ENCODE assay signal across 8 cellular contexts in genomic region chr19:47274071-47274890, GRCh38. TPM values are rescaled to one million over a fixed set of nuclear protein-coding genes. Genes with fewer than 3 reads are reported as not detected.
DNase-seq lines count a peak whose midpoint lies in the region; ATAC-seq and TF ChIP-seq lines count a peak whose summit lies in the region.

Gene INAFM1, plus strand, starts transcription at chr19:47274885. Its CDS starts 35 bp downstream, at chr19:47274920.

- POLR2A ChIA-PET in HEK293T (lab: Yijun Ruan, JAX), result interaction anchor here (0.7 to 3.5 kb wide), 4 partner anchors 18 to 75 kb away, joined by 3 to 44 read pairs (median 4); partner anchors contain the start of genes CCDC9 and DHX34

- peak within 1 kb of the TSS; percentile 91 for H3K9ac ChIP-seq in SK-N-MC (ENCODE audit: insufficient read length)

- DNase-seq in G401 (ENCODE audit: low spot score), result peak; percentile 95
- DNase-seq in HEK293T (ENCODE audit: extremely low spot score), result peak; percentile 92
- DNase-seq in NCI-H1092 (lab: John Stamatoyannopoulos, UW), result peak; percentile 76
- peak; percentile 57 for DNase-seq in SK-N-MC (ENCODE audit: low read depth, low spot score)
- DNase-seq in activated naive CD4-positive, alpha-beta T cell treated with anti-CD3 and anti-CD28 coated beads, Interleukin-2, amount 10 ng/mL, durations not matched to agents 7 days and 5 days, result peak; percentile 99
- DNase-seq in globus pallidus (ENCODE audit: low spot score), result peak; percentile 92
- peak; percentile 99 for DNase-seq in omental fat pad (ENCODE audit: low spot score)

- H3K4me3 Mint-ChIP-seq in activated naive CD4-positive, alpha-beta T cell treated with anti-CD3 and anti-CD28 coated beads, Interleukin-2, amount 10 ng/mL, durations not matched to agents 7 days and 5 days, result peak within 1 kb of the TSS; percentile 95

- peaks cover 29% of the 10 kb centered on the region for H3K36me3 Mint-ChIP-seq in activated naive CD4-positive, alpha-beta T cell treated with anti-CD3 and anti-CD28 coated beads, Interleukin-2, amount 10 ng/mL, durations not matched to agents 7 days and 5 days

- H3K27ac Mint-ChIP-seq in activated naive CD4-positive, alpha-beta T cell treated with anti-CD3 and anti-CD28 coated beads, Interleukin-2, amount 10 ng/mL, durations not matched to agents 7 days and 5 days, result peak within 1 kb of the TSS; percentile 99

- peaks cover 32% of the 10 kb centered on the region for H3K4me1 Mint-ChIP-seq in activated naive CD4-positive, alpha-beta T cell treated with anti-CD3 and anti-CD28 coated beads, Interleukin-2, amount 10 ng/mL, durations not matched to agents 7 days and 5 days

- H3K9me3 ChIP-seq in SK-N-MC (ENCODE audit: low read depth, low read length), result no peaks in the 10 kb centered on the region

- H3K27ac ChIP-seq in SK-N-MC (peak within 1 kb of the TSS; percentile 98), temporal lobe (ENCODE audit: low read depth, low read length) (peak within 1 kb of the TSS; percentile 98)

- H3K4me3 ChIP-seq in SK-N-MC, result peak within 1 kb of the TSS; percentile 86

- no peak for TF ChIP-seq CTCF in omental fat pad (IDR thresholded peaks at IDR 0.05)

- H3K36me3 ChIP-seq in SK-N-MC (ENCODE audit: insufficient read depth, low read length), result no peaks in the 10 kb centered on the region; the same call in 1 of the 2 replicates

- no peaks in the 10 kb centered on the region for H3K27me3 Mint-ChIP-seq in activated naive CD4-positive, alpha-beta T cell treated with anti-CD3 and anti-CD28 coated beads, Interleukin-2, amount 10 ng/mL, durations not matched to agents 7 days and 5 days

- in situ Hi-C loops in G401 (cut with HindIII; ENCODE audit: low sequenced_read_pairs), result no loop called here

- ATAC-seq in omental fat pad (ENCODE audit: low FRiP score), result peak; percentile 83

- no peaks in the 10 kb centered on the region for H3K9me3 Mint-ChIP-seq in activated naive CD4-positive, alpha-beta T cell treated with anti-CD3 and anti-CD28 coated beads, Interleukin-2, amount 10 ng/mL, durations not matched to agents 7 days and 5 days

- CTCF ChIA-PET in HEK293T (lab: Yijun Ruan, JAX), result interaction anchor here (0.5 to 2.1 kb wide), 6 partner anchors 10 to 842 kb away, joined by 3 to 8 read pairs (median 4); no protein-coding TSS in a partner anchor
- CTCF ChIA-PET in activated naive CD4-positive, alpha-beta T cell treated with anti-CD3 and anti-CD28 coated beads, Interleukin-2, amount 10 ng/mL, durations not matched to agents 7 days and 5 days (lab: Charles Lee), result interaction anchor here (1.2 to 2.3 kb wide), 6 partner anchors 11 to 162 kb away, joined by 3 to 6 read pairs (median 4); partner anchors contain the start of genes CCDC9 and DHX34

TF ChIP-seq in HEK293T, 16 proteins besides CTCF, POLR2A, EP300 and RAD21:
- TF ChIP-seq SP1 (IDR thresholded peaks at IDR 0.05) (no peak; the same call in 1 of the 2 replicates), PKNOX1 (IDR thresholded peaks at IDR 0.05) (no peak), FOXM1 (IDR thresholded peaks at IDR 0.05; ENCODE audit: borderline replicate concordance) (no peak), TARDBP (IDR thresholded peaks at IDR 0.05) (no peak), NFRKB (IDR thresholded peaks at IDR 0.05) (no peak), BHLHE40 (IDR thresholded peaks at IDR 0.05; ENCODE audit: borderline replicate concordance) (no peak), L3MBTL2 (conservative IDR thresholded peaks at IDR 0.05) (no peak), ELF4 (IDR thresholded peaks at IDR 0.05) (no peak), FOXA1 (IDR thresholded peaks at IDR 0.05) (no peak), LEF1 (IDR thresholded peaks at IDR 0.05; ENCODE audit: borderline replicate concordance) (no peak), HDGF (IDR thresholded peaks at IDR 0.05; ENCODE audit: borderline replicate concordance) (no peak), FOXK2 (IDR thresholded peaks at IDR 0.05) (no peak), SUZ12 (IDR thresholded peaks at IDR 0.05) (no peak), ARNT (IDR thresholded peaks at IDR 0.05) (no peak), ZNF384 (IDR thresholded peaks at IDR 0.05) (no peak), CTBP1 (IDR thresholded peaks at IDR 0.05; ENCODE audit: borderline replicate concordance) (no peak)

RNA-seq across cellular contexts. Expression of gene INAFM1, which starts in this region (rescaled TPM):
- 7.0 and 11.0 TPM in 2 replicates for total RNA-seq in G401 (2014; rRNA removed; shearing (Covaris generic))
- total RNA-seq in omental fat pad (1 to 10 TPM; 3.3 to 8.2 (median 5.7) TPM), temporal lobe (3.2 TPM)

Comparison
In these comparisons a context has a peak if more than half of its experiments do, and no peak if none do; other contexts are left out.
1. Peak in every context shown above with its lines: DNase-seq, ATAC-seq, H3K4me3 ChIP-seq and H3K27ac ChIP-seq.